ENCODE assay signal across 9 cellular contexts in genomic region chr19:54208784-54209057, GRCh38. TPM values are rescaled to one million over a fixed set of nuclear protein-coding genes. Genes with fewer than 3 reads are reported as not detected.
DNase-seq lines count a peak whose midpoint lies in the region; ATAC-seq, FAIRE-seq and TF ChIP-seq lines count a peak whose summit lies in the region.
"Had no signal": no experiment of that assay in that cellular context is flagged by ENCODE, and none has a peak within 500 bp of the region (broad histone marks: within the 10 kb centered on the region; RNA-seq: fewer than 3 reads in every experiment).

No MANE protein-coding gene starts in this region.

- 71 to 74% methylated on average over 8 of the region's 8 CpGs for WGBS in pancreas, 2 donors

- intact Hi-C loops in PC-9 (cut with micrococcal nuclease; ENCODE audit: unreplicated experiment) (no loop called here), pancreas (cut with DNase I) (no loop called here)

- peak overlapping the region; percentile 22 to 74 for H3K4me3 Mint-ChIP-seq in effector memory CD8-positive, alpha-beta T cell

- H2AFZ ChIP-seq in PC-9, result no peak overlapping the region

- CTCF ChIA-PET in PC-9 (lab: Charles Lee), result no interaction called here

- TF ChIP-seq CTCF in PC-9 (conservative IDR thresholded peaks at IDR 0.05) (no peak), pancreas (IDR thresholded peaks at IDR 0.05) (no peak), GM13977 (IDR thresholded peaks at IDR 0.05; ENCODE audit: extremely low read depth, insufficient read depth, missing control alignments) (no peak)

- H3K4me1 ChIP-seq in PC-9 (replicated peaks; ENCODE audit: insufficient read depth) (peaks cover 46% of the 10 kb centered on the region), pancreas (peaks cover 20 to 71% (median 54%) of the 10 kb centered on the region in 3 donors)

- H3F3A ChIP-seq in PC-9 (ENCODE audit: insufficient read depth, low read depth), result peaks cover 69% of the 10 kb centered on the region

- H3K9me3 ChIP-seq in PC-9 (ENCODE audit: insufficient read depth, low read depth) (no peaks in the 10 kb centered on the region), pancreas (no peaks in the 10 kb centered on the region)

- peaks cover 32% of the 10 kb centered on the region for H3K79me2 ChIP-seq in PC-9 (ENCODE audit: low read depth)

- H3K4me3 ChIP-seq in PC-9 (no peak overlapping the region), pancreas (no peak overlapping the region)

- no peaks in the 10 kb centered on the region for H3K27me3 Mint-ChIP-seq in effector memory CD8-positive, alpha-beta T cell

- no peaks in the 10 kb centered on the region for H3K9me2 ChIP-seq in PC-9 (ENCODE audit: insufficient read depth)

- H3K4me1 Mint-ChIP-seq in effector memory CD8-positive, alpha-beta T cell (ENCODE audit: low read depth in 2 of 2), result peaks cover 41 to 58% of the 10 kb centered on the region in 2 donors

- H3K9me3 Mint-ChIP-seq in effector memory CD8-positive, alpha-beta T cell, result no peaks in the 10 kb centered on the region

- peaks cover 34% of the 10 kb centered on the region for H3K36me3 ChIP-seq in PC-9 (ENCODE audit: low read depth)
- H3K36me3 ChIP-seq in pancreas, result peaks cover 7 to 38% (median 34%) of the 10 kb centered on the region in 3 donors

- FAIRE-seq in pancreas (lab: Jason Lieb, UNC), result no peak

- peak overlapping the region; percentile 54 to 93 for H3K27ac Mint-ChIP-seq in effector memory CD8-positive, alpha-beta T cell

- DNase-seq in DMS 273 treated with DMSO at 0.1 percent for 48 hours (lab: John Stamatoyannopoulos, UW) (peak; percentile 28), PC-9 (peak in 1 of 2 experiments; percentile 49), pancreas (no peak), GM13977 (ENCODE audit: low spot score) (no peak), NCI-H146 (lab: John Stamatoyannopoulos, UW) (no peak), AG08396 (ENCODE audit: low spot score) (no peak)
- DNase-seq in effector memory CD8-positive, alpha-beta T cell, result no peak

- BruUV-seq in PC-9 (replicated peaks; lab: Mats Ljungman, UMichigan), result no TSS peak

- H3K27ac ChIP-seq in PC-9, result peak overlapping the region; percentile 60; the same call in 1 of the 2 replicates
- H3K27ac ChIP-seq in pancreas, result peak overlapping the region; percentile 77 to 94 (median 89)

- in situ Hi-C loops in GM13977 (cut with MboI; ENCODE audit: low pct_unique_long_range_greater_than_20kb, low sequenced_read_pairs, unreplicated experiment), result no loop called here

- peaks cover 82% of the 10 kb centered on the region for H3K36me3 Mint-ChIP-seq in effector memory CD8-positive, alpha-beta T cell (ENCODE audit: insufficient read depth)

- POLR2A ChIA-PET in PC-9 (lab: Charles Lee; ENCODE audit: unreplicated experiment), result no interaction called here

- peaks cover 61% of the 10 kb centered on the region for H4K20me1 ChIP-seq in PC-9 (ENCODE audit: insufficient read depth)

- H3K27me3 ChIP-seq in PC-9 (ENCODE audit: insufficient read depth, low read depth) (no peaks in the 10 kb centered on the region), pancreas (no peaks in the 10 kb centered on the region)

- peak overlapping the region; percentile 50; the same call in 1 of the 2 replicates for H3K4me2 ChIP-seq in PC-9

- ATAC-seq in effector memory CD8-positive, alpha-beta T cell (replicated peaks), result no peak
- ATAC-seq in pancreas (peak in 1 of 4 donors; percentile 0), GM21423 (IDR thresholded peaks at IDR 0.05; ENCODE audit: unreplicated experiment) (no peak)

RNA-seq across cellular contexts. Expression of gene RPS9, which starts 8.1 kb away (rescaled TPM):
- total RNA-seq in PC-9 (2021) (1,266 and 1,888 TPM in 2 replicates), pancreas (1,000 to 10,000 TPM in 4 of 6 donors, 100 to 1,000 TPM in 2; 815 to 1,921 (median 1,191) TPM)
- 1,000 to 10,000 TPM; 2,302 to 2,340 TPM for polyA plus RNA-seq in pancreas

RNA-seq across cellular contexts. Expression of gene LILRB3, which starts 14.1 kb away (rescaled TPM):
- total RNA-seq in PC-9 (2021), result not detected in 2 replicates
- 1 to 10 TPM in 3 of 6 donors, under 1 TPM in 3; 0.47 to 5.6 (median 1.6) TPM for total RNA-seq in pancreas
- polyA plus RNA-seq in pancreas, result 1 to 10 TPM; 1.3 to 2.4 TPM
- total RNA-seq: pulmonary artery endothelial cell had no signal

RNA-seq across cellular contexts. Expression of gene TSEN34, which starts 17.6 kb away (rescaled TPM):
- total RNA-seq in PC-9 (2021) (134 and 162 TPM in 2 replicates), pancreas (10 to 100 TPM; 16.8 to 24.7 (median 19.4) TPM)
- polyA plus RNA-seq in pancreas, result 10 to 100 TPM; 19.5 to 33.3 TPM

RNA-seq across cellular contexts. Expression of gene MBOAT7, which starts 19.3 kb away (rescaled TPM):
- total RNA-seq in PC-9 (2021) (488 and 494 TPM in 2 replicates), pancreas (10 to 100 TPM; 18.8 to 47.2 (median 27.3) TPM)
- polyA plus RNA-seq in pancreas, result 10 to 100 TPM; 32.6 to 34.7 TPM

RNA-seq across cellular contexts. Expression of gene LILRA6, which starts 33.9 kb away (rescaled TPM):
- not detected in 2 replicates for total RNA-seq in PC-9 (2021)
- total RNA-seq in pancreas, result 1 to 10 TPM in 2 of 6 donors, under 1 TPM in 4; 0.20 to 2.4 (median 0.62) TPM
- under 1 TPM; 0.31 to 0.38 TPM for polyA plus RNA-seq in pancreas
- total RNA-seq: pulmonary artery endothelial cell had no signal
